Comparison of ENCODE assay signal across 8 cellular contexts in the genomic region with DNA sequence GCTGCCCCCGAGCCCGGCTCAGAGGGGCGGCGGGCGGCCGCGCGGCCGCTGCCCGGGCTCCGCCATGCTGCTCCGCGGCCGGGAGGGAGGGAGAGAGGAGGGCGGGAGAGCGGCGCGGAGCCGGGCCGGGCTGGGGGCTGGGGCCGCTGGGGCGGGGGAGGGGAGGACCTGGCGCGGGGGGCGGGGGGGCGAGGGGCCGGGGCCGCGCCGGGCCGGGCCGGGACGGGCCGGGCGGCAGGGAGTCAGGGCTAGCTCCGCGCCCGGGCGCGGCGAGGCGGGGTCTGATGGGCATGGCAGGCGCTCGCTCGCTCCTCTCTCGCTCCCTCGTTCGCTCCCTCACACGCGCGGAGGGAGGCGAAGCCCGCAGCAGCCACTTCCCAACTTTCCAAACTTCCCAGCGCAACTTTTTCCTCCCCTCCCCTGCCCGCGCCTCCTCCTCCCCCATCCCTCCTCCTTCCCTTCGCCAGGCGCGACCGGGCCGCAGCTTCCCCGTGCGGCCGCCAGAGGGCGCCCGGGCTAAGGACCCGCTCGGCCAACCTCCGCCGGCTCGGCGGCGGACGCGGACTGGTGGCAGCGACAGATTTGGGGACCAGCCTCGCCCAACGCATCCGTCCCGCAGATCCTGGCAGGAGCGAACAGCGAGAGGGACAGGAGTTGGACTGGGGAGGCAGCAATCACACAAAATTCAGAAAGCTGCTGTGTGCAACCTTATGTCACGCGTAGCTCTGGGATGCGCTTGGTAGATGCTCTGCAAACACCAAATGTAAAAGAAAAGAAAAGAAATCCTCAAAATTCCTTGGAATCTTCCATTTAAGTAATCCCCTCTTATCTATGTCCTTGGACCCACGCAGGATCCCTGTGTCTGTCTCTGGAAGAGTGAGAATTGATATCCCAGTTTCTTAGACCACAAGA.
DNase-seq lines count a peak whose midpoint lies in the region; FAIRE-seq and TF ChIP-seq lines count a peak whose summit lies in the region.

A gene (minus strand): TSS at position 97 of the 912 bp plus-strand sequence.

- H3K27ac ChIP-seq in MM.1S (ENCODE audit: low read length) = no peak within 1 kb of the TSS
- no peak within 1 kb of the TSS for H3K27ac ChIP-seq in WERI-Rb-1

- H3K27me3 ChIP-seq in MM.1S (replicated peaks; ENCODE audit: insufficient read depth, low read length) (peaks cover 8% of the 10 kb centered on the region), WERI-Rb-1 (ENCODE audit: insufficient read depth, low read depth, severe bottlenecking) (peaks cover 6% of the 10 kb centered on the region)

- no peaks in the 10 kb centered on the region for H3K36me3 ChIP-seq in ES-I3 (ENCODE audit: insufficient read depth, low read length)
- H3K36me3 ChIP-seq in MM.1S (replicated peaks; ENCODE audit: insufficient read depth, low read length) = no peaks in the 10 kb centered on the region
- no peaks in the 10 kb centered on the region for H3K36me3 ChIP-seq in WERI-Rb-1

- peak within 1 kb of the TSS; percentile 42 for H3K4me3 ChIP-seq in MM.1S (ENCODE audit: low read length)
- H3K4me3 ChIP-seq in WERI-Rb-1 (ENCODE audit: low read depth, low read length) = peak within 1 kb of the TSS; percentile 43
- peak within 1 kb of the TSS; percentile 49 to 57 for H3K4me3 ChIP-seq in cardiac fibroblast (replicated peaks in 1 of 2; ENCODE audit: low read depth in 2 of 2, low read length in 2 of 2)

- H3K9me2 ChIP-seq in MM.1S (replicated peaks; ENCODE audit: insufficient read depth, low read length) = no peaks in the 10 kb centered on the region

- H3K9ac ChIP-seq in ES-I3 (ENCODE audit: low read depth, low read length) = peak within 1 kb of the TSS; percentile 59
- H3K9ac ChIP-seq in MM.1S (ENCODE audit: low read length) = no peak within 1 kb of the TSS

- no peak for TF ChIP-seq POLR2A in H54 (IDR thresholded peaks at IDR 0.05; ENCODE audit: low read depth, low read length)

- no peaks in the 10 kb centered on the region for H3F3A ChIP-seq in MM.1S (ENCODE audit: insufficient read depth, low read length)

- H3K4me1 ChIP-seq in ES-I3 (ENCODE audit: insufficient read depth, low read length) = peaks cover 17% of the 10 kb centered on the region
- H3K4me1 ChIP-seq in MM.1S (ENCODE audit: low read length) = no peaks in the 10 kb centered on the region

- H3K9me3 ChIP-seq in ES-I3 (ENCODE audit: control insufficient read depth, insufficient read depth, low read length) (no peaks in the 10 kb centered on the region), MM.1S (replicated peaks; ENCODE audit: insufficient read depth, low read length) (no peaks in the 10 kb centered on the region), WERI-Rb-1 (ENCODE audit: severe bottlenecking) (no peaks in the 10 kb centered on the region)

- H2AFZ ChIP-seq in MM.1S (ENCODE audit: low read length) = peak within 1 kb of the TSS; percentile 33

- H3K79me2 ChIP-seq in MM.1S (ENCODE audit: low read length) = no peaks in the 10 kb centered on the region

- peak within 1 kb of the TSS; percentile 64 for H3K4me2 ChIP-seq in MM.1S (ENCODE audit: low read depth, low read length)

- FAIRE-seq in H54 (lab: Jason Lieb, UNC) = no peak

- peak; percentile 73 for DNase-seq in H54 (ENCODE audit: insufficient read length, low spot score)
- peak; percentile 59 for DNase-seq in MM.1S
- DNase-seq in WERI-Rb-1 = peak; percentile 68
- peak; percentile 55 to 79 for DNase-seq in cardiac fibroblast (ENCODE audit: low read depth in 2 of 2)
- peak; percentile 49 for DNase-seq in iris pigment epithelial cell (ENCODE audit: low read depth)
- peak; percentile 21 to 51 for DNase-seq in stimulated activated CD4-positive, alpha-beta T cell treated with anti-CD3 and anti-CD28 coated beads, Interleukin-12 subunit alpha, Interleukin-12 subunit beta, amount 100 ng/mL, for 24 hours (ENCODE audit: low read depth in 2 of 2)
- no peak for DNase-seq in NCI-H446 treated with DMSO at 0.1 percent for 48 hours (lab: John Stamatoyannopoulos, UW)

- no peaks in the 10 kb centered on the region for H4K20me1 ChIP-seq in MM.1S (ENCODE audit: insufficient read depth, low read length)

- TF ChIP-seq CTCF in MM.1S (IDR thresholded peaks at IDR 0.05; ENCODE audit: low read length) (peak; percentile 89), WERI-Rb-1 (IDR thresholded peaks at IDR 0.05; ENCODE audit: low read depth, low read length) (peak; percentile 85), cardiac fibroblast (IDR thresholded peaks at IDR 0.05; ENCODE audit: low read depth, low read length) (peak; percentile 69)
